26 cellular contexts compared by ENCODE assay signal in the genomic region with DNA sequence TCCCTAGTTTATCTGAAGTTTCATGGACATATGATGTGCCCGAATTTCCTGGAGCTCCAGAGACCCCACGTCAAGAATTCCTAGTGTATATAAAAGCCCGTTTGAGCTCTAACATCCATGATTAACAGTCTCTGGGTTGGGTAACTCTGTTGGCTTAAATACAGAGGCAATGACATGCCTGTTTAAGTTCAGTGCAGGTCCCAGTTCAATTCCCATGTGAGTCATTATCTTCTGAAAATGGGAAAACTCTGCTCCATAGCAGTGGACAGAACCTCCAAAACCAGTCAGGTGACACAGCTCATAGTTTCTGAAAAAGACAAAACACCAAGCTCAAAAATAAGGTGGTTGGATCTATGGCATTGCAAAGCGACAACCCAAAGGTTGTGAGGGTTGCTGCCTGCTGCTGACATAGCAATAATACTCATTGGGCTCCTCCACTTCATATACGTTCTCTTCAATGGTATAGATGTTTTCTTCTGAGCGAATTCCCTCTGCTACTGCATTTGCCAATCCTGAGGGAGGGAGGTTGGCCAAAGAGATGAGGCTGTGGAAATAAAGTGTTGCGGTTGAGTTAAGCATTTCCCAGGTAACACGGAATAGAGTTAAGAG. TPM values are rescaled to one million over a fixed set of nuclear protein-coding genes. Genes with fewer than 3 reads are reported as not detected.
"Had no signal": no experiment of that assay in that cellular context is flagged by ENCODE, and none has a peak within 500 bp of the region (broad histone marks: within the 10 kb centered on the region; RNA-seq: fewer than 3 reads in every experiment).

No MANE protein-coding gene starts in this region.

- H3K27ac ChIP-seq: left ventricle myocardium inferior, ovary, sigmoid colon, spleen, suprapubic skin, thoracic aorta, tibial artery, upper lobe of right lung had no signal

- DNase-seq: hypothalamus; islet precursor cell; left ventricle myocardium inferior; mesendoderm; mucosa of descending colon; naive thymus-derived CD4-positive, alpha-beta T cell; ovary; retina; right cardiac atrium; sigmoid colon; small intestine; spleen; stimulated activated CD4-positive, alpha-beta T cell treated with anti-CD3 and anti-CD28 coated beads, Interleukin-4, amount 100 ng/mL, for 24 hours; stimulated activated naive CD4-positive, alpha-beta T cell; tibial artery; trophoblast cell; upper lobe of right lung had no signal

- H3K36me3 ChIP-seq: left ventricle myocardium inferior, ovary, sigmoid colon, suprapubic skin, thoracic aorta, tibial artery, upper lobe of right lung had no signal

- H3K4me3 ChIP-seq: left ventricle myocardium inferior, lung, mucosa of descending colon, ovary, sigmoid colon, spleen, suprapubic skin, thoracic aorta, tibial artery, upper lobe of right lung had no signal

- H3K9me3 ChIP-seq: left ventricle myocardium inferior, mucosa of descending colon, ovary, sigmoid colon, spleen, suprapubic skin, thoracic aorta, tibial artery, upper lobe of right lung had no signal

- H3K4me1 ChIP-seq: left ventricle myocardium inferior, sigmoid colon, spleen, suprapubic skin, tibial artery, upper lobe of right lung had no signal

- ATAC-seq: mucosa of descending colon; naive thymus-derived CD4-positive, alpha-beta T cell; natural killer cell treated with Interleukin-12 subunit alpha and Interleukin-12 subunit beta and Interleukin-15 and Interleukin-18, amount 100 ng/mL, for 72 hours; right cardiac atrium; stimulated activated effector memory CD8-positive, alpha-beta T cell treated with anti-CD3 and anti-CD28 coated beads, Interleukin-12 subunit alpha, Interleukin-12 subunit beta, amount 100 ng/mL, for 72 hours had no signal

- FAIRE-seq: small intestine, urothelium cell line had no signal

- H3K27me3 ChIP-seq: ovary, sigmoid colon, spleen, suprapubic skin, tibial artery, upper lobe of right lung had no signal

RNA-seq across cellular contexts. Expression of gene HAVCR1, which starts 27.9 kb away (rescaled TPM):
- total RNA-seq: left ventricle myocardium inferior, lower leg skin, pulmonary artery endothelial cell, right cardiac atrium, sigmoid colon, suprapubic skin, upper lobe of right lung had no signal
- polyA plus RNA-seq: neural cell, ovary, right cardiac atrium, spleen had no signal
